ENCODE assay signal across 8 cellular contexts in the genomic region with DNA sequence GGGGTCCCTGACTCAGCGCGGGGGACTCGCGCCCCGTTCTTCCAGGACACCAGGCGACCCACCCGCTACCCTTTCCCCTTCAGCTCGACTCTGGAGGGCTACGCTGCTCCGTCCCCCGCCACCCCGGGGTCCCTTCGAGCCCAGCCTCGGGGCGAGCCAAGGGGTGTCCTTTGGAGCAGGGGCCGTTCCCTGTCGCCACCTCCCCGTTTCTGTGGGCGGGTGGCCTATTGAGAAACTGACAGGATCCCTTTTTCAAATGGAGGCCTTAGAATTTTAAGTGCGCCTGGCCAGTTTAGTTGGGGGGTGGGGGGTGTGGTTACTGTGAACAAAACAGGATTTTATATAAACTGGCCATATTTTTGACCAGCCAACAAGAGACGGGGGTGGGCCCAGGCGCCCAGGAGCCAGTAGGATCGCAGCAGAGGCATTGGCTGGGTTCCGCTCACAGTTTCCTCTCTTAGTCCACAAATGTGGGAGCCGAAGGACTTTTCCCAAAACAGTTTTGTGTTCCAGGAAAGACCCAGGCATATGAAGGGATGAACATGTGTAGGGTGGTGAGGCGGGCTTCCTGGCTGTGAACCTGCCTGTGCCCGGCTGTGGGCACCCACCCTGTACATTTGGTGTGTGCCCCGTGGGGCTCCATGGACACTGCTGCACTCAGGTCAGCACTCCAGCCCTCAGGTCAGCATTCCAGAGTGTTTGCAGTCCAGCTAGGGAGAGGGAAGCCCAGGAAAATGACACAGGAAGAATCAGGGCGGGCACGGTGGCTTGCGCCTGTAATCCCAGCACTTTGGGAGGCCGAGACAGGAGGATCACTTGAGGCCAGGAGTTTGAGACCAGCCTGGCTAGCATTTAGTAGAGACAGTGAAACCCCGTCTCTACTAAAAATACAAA. TPM values are rescaled to one million over a fixed set of nuclear protein-coding genes. Genes with fewer than 3 reads are reported as not detected.
A peak's percentile ranks its signal among the peaks of the same experiment; 100 is the strongest.
DNase-seq lines count a peak whose midpoint lies in the region; ATAC-seq and TF ChIP-seq lines count a peak whose summit lies in the region.

No MANE protein-coding gene starts in this region.

- peak; percentile 70 for DNase-seq in AG04450 (ENCODE audit: low read depth, low spot score)
- peak; percentile 60 for DNase-seq in astrocyte of the cerebellum (ENCODE audit: low read depth)
- DNase-seq in gastrocnemius medialis = peak; percentile 59 to 80
- DNase-seq in 8988T = no peak
- no peak for DNase-seq in OCI-M1 (lab: John Stamatoyannopoulos, UW)

- no peak for TF ChIP-seq CTCF in AG04450 (IDR thresholded peaks at IDR 0.05; ENCODE audit: low read depth, low read length)
- TF ChIP-seq CTCF in astrocyte of the cerebellum (IDR thresholded peaks at IDR 0.05; ENCODE audit: low read depth, low read length, missing control alignments) = no peak
- no peak for TF ChIP-seq CTCF in gastrocnemius medialis (IDR thresholded peaks at IDR 0.05 in 4 of 5, conservative IDR thresholded peaks at IDR 0.05 in 1 of 5)

- H3K36me3 ChIP-seq in HUES6 (ENCODE audit: control insufficient read depth, insufficient read depth, low read length) (no peaks in the 10 kb centered on the region), iPS-20b (ENCODE audit: insufficient read depth, low read depth, low read length) (no peaks in the 10 kb centered on the region), gastrocnemius medialis (no peaks in the 10 kb centered on the region)

- intact Hi-C loops in gastrocnemius medialis (cut with DNase I; ENCODE audit: low total_unique reads) = no loop called here

- CTCF ChIA-PET in AG04450 (lab: Charles Lee) = interaction anchor here (0.7 kb wide), 1 partner anchor 127 kb away, joined by 7 read pairs; no protein-coding TSS in a partner anchor

- ATAC-seq in gastrocnemius medialis (peak; percentile 66), HG03342 (IDR thresholded peaks at IDR 0.05; ENCODE audit: unreplicated experiment) (no peak)

- H3K27me3 ChIP-seq in AG04450 (ENCODE audit: control insufficient read depth, insufficient read depth, low read length) (no peaks in the 10 kb centered on the region), HUES6 (ENCODE audit: control insufficient read depth, insufficient read depth, low read length) (no peaks in the 10 kb centered on the region), iPS-20b (ENCODE audit: insufficient read depth, low read length) (peaks cover 4% of the 10 kb centered on the region; the same call in 1 of the 2 replicates), gastrocnemius medialis (peaks cover 4 to 19% (median 18%) of the 10 kb centered on the region in 3 donors)

- H3K27ac ChIP-seq in AG04450 (ENCODE audit: low read depth, low read length) (peak overlapping the region; percentile 95), HUES6 (ENCODE audit: low read depth, low read length) (no peak overlapping the region), iPS-20b (ENCODE audit: low read length) (no peak overlapping the region), gastrocnemius medialis (peak overlapping the region; percentile 81 to 91 (median 88))

- H3K4me3 ChIP-seq in AG04450 (ENCODE audit: low read depth, low read length) = peak overlapping the region; percentile 63
- H3K4me3 ChIP-seq in HUES6 (ENCODE audit: low read depth, low read length) = peak overlapping the region; percentile 71
- H3K4me3 ChIP-seq in astrocyte of the cerebellum (ENCODE audit: low read depth, low read length) = peak overlapping the region; percentile 89
- peak overlapping the region; percentile 66; the same call in 1 of the 2 replicates for H3K4me3 ChIP-seq in iPS-20b (ENCODE audit: low read length)
- H3K4me3 ChIP-seq in gastrocnemius medialis = peak overlapping the region; percentile 49 to 65 (median 60)

- peak; percentile 19 to 53 for TF ChIP-seq POLR2A in gastrocnemius medialis (IDR thresholded peaks at IDR 0.05)

- H3K9me3 ChIP-seq in AG04450 (ENCODE audit: control insufficient read depth, insufficient read depth, low read length) (no peaks in the 10 kb centered on the region; the same call in 1 of the 2 replicates), HUES6 (ENCODE audit: control insufficient read depth, insufficient read depth, low read depth, low read length) (no peaks in the 10 kb centered on the region), iPS-20b (ENCODE audit: insufficient read depth, low read depth, low read length) (no peaks in the 10 kb centered on the region), gastrocnemius medialis (no peaks in the 10 kb centered on the region)

- H3K4me1 ChIP-seq in HUES6 (ENCODE audit: control insufficient read depth, insufficient read depth, low read length) = peaks cover 20% of the 10 kb centered on the region
- H3K4me1 ChIP-seq in iPS-20b (ENCODE audit: insufficient read depth, low read length) = peaks cover 6% of the 10 kb centered on the region; the same call in 1 of the 2 replicates
- H3K4me1 ChIP-seq in gastrocnemius medialis = peaks cover 14 to 29% of the 10 kb centered on the region in 2 donors

- peak overlapping the region; percentile 54 for H3K9ac ChIP-seq in HUES6 (ENCODE audit: low read length)
- peak overlapping the region; percentile 70; the same call in 1 of the 2 replicates for H3K9ac ChIP-seq in iPS-20b (ENCODE audit: low read depth, low read length)

- in situ Hi-C loops in astrocyte of the cerebellum (cut with HindIII; ENCODE audit: low sequenced_read_pairs) = no loop called here
- in situ Hi-C loops in gastrocnemius medialis (cut with MboI; ENCODE audit: low sequenced_read_pairs in 4 of 4) = no loop called here

- POLR2A ChIA-PET in AG04450 (lab: Yijun Ruan, JAX) = interaction anchor here (0.7 to 3.9 kb wide), 2 partner anchors 9 to 57 kb away, joined by 3 to 26 read pairs; no protein-coding TSS in a partner anchor

RNA-seq across cellular contexts. Expression of a gene that starts 0.7 kb away (rescaled TPM):
- polyA plus RNA-seq in AG04450 (2011; rRNA removed) = 356 and 387 TPM in 2 replicates
- 165 and 172 TPM in 2 replicates for polyA minus RNA-seq in AG04450 (2011; rRNA and poly(A)+ RNA removed)
- 10 to 100 TPM; 20.4 to 28.7 (median 27.0) TPM for total RNA-seq in gastrocnemius medialis

RNA-seq across cellular contexts. Expression of a gene that starts 22.9 kb away (rescaled TPM):
- 0.11 and 0.19 TPM in 2 replicates for polyA plus RNA-seq in AG04450 (2011; rRNA removed)
- 1.5 and 1.8 TPM in 2 replicates for polyA minus RNA-seq in AG04450 (2011; rRNA and poly(A)+ RNA removed)
- total RNA-seq in gastrocnemius medialis = under 1 TPM in 1 of 4 donors, not detected in 3; 0.16 TPM

RNA-seq across cellular contexts. Expression of a gene that starts 53.8 kb away (rescaled TPM):
- polyA plus RNA-seq in AG04450 (2011; rRNA removed) = 126 and 171 TPM in 2 replicates
- 53.5 and 76.3 TPM in 2 replicates for polyA minus RNA-seq in AG04450 (2011; rRNA and poly(A)+ RNA removed)
- 10 to 100 TPM; 15.0 to 45.9 (median 23.0) TPM for total RNA-seq in gastrocnemius medialis

Comparison
In these comparisons a context has a peak if more than half of its experiments do, and no peak if none do; other contexts are left out.
1. DNase-seq: peak in AG04450 (single experiment), astrocyte of the cerebellum (single experiment) and gastrocnemius medialis (2 of 2); none in 8988T (single experiment) and OCI-M1 (single experiment).
2. H3K27ac ChIP-seq: peak in AG04450 (single experiment) and gastrocnemius medialis (4 of 4); none in HUES6 (single experiment) and iPS-20b (single experiment).
3. Peak in every context shown above with its lines, with median percentiles within 50 percentile points of each other: H3K4me3 ChIP-seq.